7 cellular contexts compared by ENCODE assay signal in the genomic region with DNA sequence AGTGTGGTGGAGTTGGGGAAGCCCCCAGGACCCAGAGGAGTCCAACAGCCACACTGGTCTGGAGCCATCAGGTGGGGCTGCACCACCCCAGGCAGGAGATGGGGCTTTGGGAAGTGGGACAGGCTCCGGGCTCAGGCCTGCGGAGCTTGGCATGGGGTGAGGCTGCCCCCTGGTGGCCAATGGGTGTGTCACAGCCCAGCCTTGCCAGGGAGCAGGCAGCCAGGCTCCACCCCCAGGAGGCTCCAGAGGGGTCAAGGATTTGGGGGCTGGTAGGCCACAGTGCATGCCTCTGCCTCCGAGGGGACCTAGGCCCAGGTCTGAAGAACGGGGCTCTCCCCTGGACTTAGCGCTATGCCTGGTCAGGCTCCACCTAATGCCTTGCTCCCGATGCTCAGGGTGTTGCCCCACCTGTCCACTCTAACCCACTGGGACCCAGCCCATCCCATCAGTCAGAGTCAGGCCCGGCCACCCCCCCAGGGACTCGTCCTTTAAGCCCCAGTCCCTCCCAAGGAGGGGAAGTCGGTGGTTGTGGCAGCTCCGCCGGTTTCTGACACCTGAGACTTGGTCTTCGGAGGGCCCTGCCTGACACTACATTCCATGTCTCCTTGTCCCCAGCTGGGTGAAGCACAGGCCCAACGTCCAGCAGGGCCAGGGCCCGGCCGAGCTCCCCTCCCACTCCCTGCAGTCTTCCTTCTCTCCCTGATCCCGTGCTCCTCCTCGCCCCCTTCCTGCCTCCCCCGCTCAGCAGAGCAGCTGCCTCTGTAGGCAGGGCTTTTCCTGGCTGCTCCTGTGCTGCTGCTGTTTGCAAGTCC. TPM values are rescaled to one million over a fixed set of nuclear protein-coding genes. Genes with fewer than 3 reads are reported as not detected.
DNase-seq lines count a peak whose midpoint lies in the region; ATAC-seq and TF ChIP-seq lines count a peak whose summit lies in the region.

No MANE protein-coding gene starts in this region.

- TF ChIP-seq CTCF in GM06990 (IDR thresholded peaks at IDR 0.05; ENCODE audit: insufficient read depth, low read length, poor library complexity, severe bottlenecking) (peak; percentile 96), choroid plexus epithelial cell (conservative IDR thresholded peaks at IDR 0.05; ENCODE audit: low read depth, low read length) (peak; percentile 94), right lobe of liver (IDR thresholded peaks at IDR 0.05) (peak; percentile 95 to 98 (median 97))

- no peak overlapping the region for H3K27ac ChIP-seq in right lobe of liver

- peaks cover 0 to 4% (median 0%) of the 10 kb centered on the region in 4 donors for H3K4me1 ChIP-seq in right lobe of liver

- H3K4me3 ChIP-seq in GM06990 (replicated peaks; ENCODE audit: low read depth, low read length) (no peak overlapping the region), choroid plexus epithelial cell (ENCODE audit: low read depth, low read length) (peak overlapping the region; percentile 31), right lobe of liver (no peak overlapping the region)

- H3K27me3 ChIP-seq in GM06990 (replicated peaks; ENCODE audit: control insufficient read depth, insufficient read depth, low read length) (no peaks in the 10 kb centered on the region), right lobe of liver (no peaks in the 10 kb centered on the region)

- intact Hi-C loops in right lobe of liver (cut with DNase I): loop anchor here in 1 of 2 donors (10.0 kb wide), 2 partner anchors 135 to 855 kb away; a partner anchor contains a TSS

- no peaks in the 10 kb centered on the region for H3K36me3 ChIP-seq in GM06990 (ENCODE audit: control insufficient read depth, insufficient read depth, low read length)
- no peaks in the 10 kb centered on the region for H3K36me3 ChIP-seq in right lobe of liver

- no peaks in the 10 kb centered on the region for H3K9me3 ChIP-seq in right lobe of liver

- ATAC-seq in right lobe of liver: peak; percentile 92 to 98 (median 96)

- TF ChIP-seq POLR2A in right lobe of liver (IDR thresholded peaks at IDR 0.05): no peak

- DNase-seq in GM06990 (ENCODE audit: extremely low read depth, insufficient read length): peak; percentile 69
- DNase-seq in H4 (ENCODE audit: low spot score): peak; percentile 57
- DNase-seq in NAMALWA (ENCODE audit: low spot score): peak; percentile 54
- DNase-seq in activated CD4-positive, alpha-beta T cell treated with anti-CD3 and anti-CD28 coated beads for 48 hours: peak; percentile 88
- DNase-seq in choroid plexus epithelial cell (ENCODE audit: low read depth): peak; percentile 72
- peak; percentile 80 to 86 (median 84) for DNase-seq in right lobe of liver
- peak; percentile 76 to 89 for DNase-seq in stimulated activated CD4-positive, alpha-beta T cell treated with anti-CD3 and anti-CD28 coated beads, Interleukin-4, amount 100 ng/mL, for 48 hours (ENCODE audit: low read depth in 2 of 2)

- WGBS in right lobe of liver (ENCODE audit: insufficient coverage, low coverage, low lambda C conversion rate, missing lambda C conversion rate): 27% methylated on average over 17 of the region's 18 CpGs

RNA-seq across cellular contexts. Expression of a gene that starts 11.3 kb away (rescaled TPM):
- 10.9 and 11.2 TPM in 2 replicates for total RNA-seq in H4 (2014; rRNA removed; shearing (Covaris generic))
- 10 to 100 TPM in 3 of 6 experiments, 1 to 10 TPM in 3; 5.7 to 13.2 (median 9.3) TPM for total RNA-seq in right lobe of liver
